21 cellular contexts compared by ENCODE assay signal in the genomic region with DNA sequence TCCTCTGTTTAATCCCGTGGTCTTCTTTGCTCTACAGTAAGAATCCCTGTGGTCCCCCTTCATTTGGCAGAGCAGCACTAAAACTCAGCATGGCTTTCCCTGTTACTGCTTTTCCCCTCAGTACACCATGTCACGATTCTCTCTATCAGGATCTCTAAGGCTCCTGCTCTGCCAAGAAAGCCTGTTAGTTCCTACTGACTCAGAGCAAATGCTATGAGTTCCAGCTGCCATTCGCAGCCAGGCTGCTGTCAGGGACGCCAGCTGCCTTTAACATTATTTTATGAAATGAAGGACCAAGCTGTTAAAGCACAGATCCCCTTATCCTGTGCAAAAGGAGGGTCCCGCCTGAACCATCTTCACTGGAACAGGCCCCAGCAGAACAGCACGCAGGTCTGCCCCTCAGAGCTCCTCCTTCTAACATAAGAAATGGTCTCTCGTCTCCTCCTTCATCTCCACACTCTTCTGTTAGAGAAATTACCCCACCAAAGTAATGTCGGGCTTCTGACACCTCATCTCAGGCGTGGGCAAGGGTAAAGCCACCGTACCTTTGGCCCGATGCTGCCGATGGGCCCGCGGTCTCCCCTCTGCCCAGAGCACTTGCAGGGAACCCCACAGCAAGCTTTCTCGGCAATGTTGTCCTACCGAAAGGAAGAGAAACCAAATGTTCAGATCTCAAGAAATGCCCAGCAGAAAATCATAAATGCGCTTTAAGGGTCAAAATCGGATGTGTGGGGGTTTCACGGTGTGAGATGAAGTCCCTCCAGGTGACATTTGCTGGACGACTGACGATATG. TPM values are rescaled to one million over a fixed set of nuclear protein-coding genes. Genes with fewer than 3 reads are reported as not detected.
DNase-seq lines count a peak whose midpoint lies in the region; ATAC-seq and TF ChIP-seq lines count a peak whose summit lies in the region.
"Had no signal": no experiment of that assay in that cellular context is flagged by ENCODE, and none has a peak within 500 bp of the region (broad histone marks: within the 10 kb centered on the region; RNA-seq: fewer than 3 reads in every experiment).

No MANE protein-coding gene starts in this region.

- H3K4me1 Mint-ChIP-seq in Calu3 (ENCODE audit: low read depth, unreplicated experiment) (no peaks in the 10 kb centered on the region), immature natural killer cell (no peaks in the 10 kb centered on the region)
- H3K4me1 Mint-ChIP-seq: CD8-positive, alpha-beta memory T cell; naive B cell had no signal

- H3F3A ChIP-seq in SK-N-SH (replicated peaks; ENCODE audit: insufficient read depth): no peaks in the 10 kb centered on the region

- no peak overlapping the region for H2AFZ ChIP-seq in SK-N-SH (ENCODE audit: low read depth)
- H2AFZ ChIP-seq in fibroblast of lung (ENCODE audit: low read length): no peak overlapping the region

- H3K36me3 Mint-ChIP-seq in Calu3 (ENCODE audit: insufficient read depth, unreplicated experiment) (no peaks in the 10 kb centered on the region), immature natural killer cell (no peaks in the 10 kb centered on the region)
- H3K36me3 Mint-ChIP-seq: CD8-positive, alpha-beta memory T cell; naive B cell; WTC11 had no signal

- H3K27ac Mint-ChIP-seq in Calu3 (ENCODE audit: unreplicated experiment) (no peak overlapping the region), immature natural killer cell (no peak overlapping the region)
- H3K27ac Mint-ChIP-seq: WTC11 had no signal

- POLR2A ChIA-PET in SK-N-SH (lab: Yijun Ruan, JAX): no interaction called here

- CTCF ChIA-PET in SK-N-SH (lab: Yijun Ruan, JAX): interaction anchor here (1.4 kb wide), 2 partner anchors 49 to 211 kb away, joined by 4 read pairs; no protein-coding TSS in a partner anchor
- CTCF ChIA-PET in Calu3 (lab: Charles Lee): no interaction called here

- intact Hi-C loops in uterus (cut with DNase I; ENCODE audit: low total_unique reads): no loop called here
- intact Hi-C loops in Calu3 (cut with micrococcal nuclease; ENCODE audit: unreplicated experiment): no loop called here

- peak; percentile 75 for ATAC-seq in SK-N-SH treated with all-trans-retinoic acid at 6 μM for 48 hours
- ATAC-seq: WTC11 had no signal

- peaks cover 0 to 14% of the 10 kb centered on the region in 2 experiments for H3K36me3 ChIP-seq in SK-N-SH (replicated peaks in 1 of 2; ENCODE audit: control insufficient read depth in 1 of 2, insufficient read depth in 2 of 2, low read length in 1 of 2)
- H3K36me3 ChIP-seq in fibroblast of lung (ENCODE audit: control insufficient read depth, insufficient read depth, low read length): peaks cover 71% of the 10 kb centered on the region
- peaks cover 100% of the 10 kb centered on the region for H3K36me3 ChIP-seq in muscle layer of colon (ENCODE audit: insufficient read depth, low read length)
- H3K36me3 ChIP-seq in uterus: no peaks in the 10 kb centered on the region

- BruUV-seq in Calu3 (replicated peaks; lab: Mats Ljungman, UMichigan): no TSS peak

- H3K4me2 ChIP-seq in SK-N-SH (no peak overlapping the region), fibroblast of lung (ENCODE audit: extremely low read depth, insufficient read depth, low read length) (no peak overlapping the region)

- H3K27ac ChIP-seq in SK-N-SH (ENCODE audit: low read depth in 2 of 2, low read length in 1 of 2) (no peak overlapping the region), fibroblast of lung (ENCODE audit: insufficient read depth, low read length) (peak overlapping the region; percentile 26), muscle layer of colon (ENCODE audit: low read depth, low read length) (peak overlapping the region; percentile 36), uterus (peak overlapping the region; percentile 63 to 83)
- H3K27ac ChIP-seq: 22Rv1, epithelial cell of prostate, psoas muscle had no signal

- H3K9me3 ChIP-seq in SK-N-SH (no peaks in the 10 kb centered on the region), fibroblast of lung (ENCODE audit: control insufficient read depth, insufficient read depth, low read depth, low read length) (no peaks in the 10 kb centered on the region), muscle layer of colon (ENCODE audit: low read length) (no peaks in the 10 kb centered on the region), uterus (no peaks in the 10 kb centered on the region)
- H3K9me3 ChIP-seq: Peyer's patch, psoas muscle had no signal

- DNase-seq in SK-N-SH (no peak), fibroblast of lung (ENCODE audit: low read depth in 2 of 2) (peak; percentile 55 to 80), uterus (no peak), Calu3 (no peak), immature natural killer cell (no peak), NCI-H524 (lab: John Stamatoyannopoulos, UW) (no peak)
- DNase-seq: anterior cingulate cortex; CD8-positive, alpha-beta memory T cell; MV-4-11; naive B cell; NCI-H2081; NCI-H774; Peyer's patch; psoas muscle; substantia nigra; SW 1271 had no signal

- H3K27me3 Mint-ChIP-seq in Calu3 (ENCODE audit: unreplicated experiment): peaks cover 94% of the 10 kb centered on the region
- peaks cover 1 to 12% (median 2%) of the 10 kb centered on the region in 3 donors for H3K27me3 Mint-ChIP-seq in immature natural killer cell (ENCODE audit: low read depth in 3 of 3)
- H3K27me3 Mint-ChIP-seq: CD8-positive, alpha-beta memory T cell had no signal

- TF ChIP-seq EP300 in SK-N-SH (IDR thresholded peaks at IDR 0.05; ENCODE audit: borderline replicate concordance in 1 of 2, low read depth in 1 of 2, low read length in 1 of 2): no peak

- TF ChIP-seq POLR2A in uterus (IDR thresholded peaks at IDR 0.05): no peak

- no peaks in the 10 kb centered on the region for H3K9me2 ChIP-seq in SK-N-SH

- H3K79me2 ChIP-seq in SK-N-SH (ENCODE audit: insufficient read depth): no peaks in the 10 kb centered on the region
- H3K79me2 ChIP-seq in fibroblast of lung (ENCODE audit: control insufficient read depth, insufficient read depth, low read length): peaks cover 35% of the 10 kb centered on the region

- TF ChIP-seq CTCF in SK-N-SH (IDR thresholded peaks at IDR 0.05) (no peak), fibroblast of lung (conservative IDR thresholded peaks at IDR 0.05 in 1 of 2, IDR thresholded peaks at IDR 0.05 in 1 of 2; ENCODE audit: low read depth in 1 of 2, low read length in 2 of 2) (no peak), uterus (IDR thresholded peaks at IDR 0.05) (no peak), Calu3 (IDR thresholded peaks at IDR 0.05; ENCODE audit: unreplicated experiment) (no peak)

- WGBS in SK-N-SH (ENCODE audit: low lambda C conversion rate): 90% methylated on average over 21 of the region's 21 CpGs

- no peaks in the 10 kb centered on the region; a peak in 1 of 4 replicates for H3K4me1 ChIP-seq in SK-N-SH (ENCODE audit: control insufficient read depth in 1 of 2, insufficient read depth in 2 of 2, low read depth in 1 of 2, low read length in 1 of 2)
- peaks cover 11% of the 10 kb centered on the region for H3K4me1 ChIP-seq in fibroblast of lung (ENCODE audit: control insufficient read depth, extremely low read depth, insufficient read depth, low read length)
- H3K4me1 ChIP-seq in muscle layer of colon (ENCODE audit: insufficient read depth, low read length): peaks cover 47% of the 10 kb centered on the region
- H3K4me1 ChIP-seq in uterus: no peaks in the 10 kb centered on the region
- H3K4me1 ChIP-seq: Peyer's patch, psoas muscle had no signal

- H3K27me3 ChIP-seq in SK-N-SH (ENCODE audit: insufficient read depth): no peaks in the 10 kb centered on the region
- no peaks in the 10 kb centered on the region for H3K27me3 ChIP-seq in fibroblast of lung (ENCODE audit: control insufficient read depth, insufficient read depth, low read length)
- H3K27me3 ChIP-seq in muscle layer of colon (ENCODE audit: control insufficient read depth in 1 of 2, insufficient read depth in 2 of 2, low read length in 2 of 2): no peaks in the 10 kb centered on the region
- no peaks in the 10 kb centered on the region for H3K27me3 ChIP-seq in uterus
- H3K27me3 ChIP-seq: Peyer's patch had no signal

- no peaks in the 10 kb centered on the region for H3K9me3 Mint-ChIP-seq in Calu3 (ENCODE audit: low read depth, unreplicated experiment)
- no peaks in the 10 kb centered on the region for H3K9me3 Mint-ChIP-seq in immature natural killer cell
- H3K9me3 Mint-ChIP-seq: CD8-positive, alpha-beta memory T cell; WTC11 had no signal

- no peak overlapping the region for H3K4me3 ChIP-seq in SK-N-SH (ENCODE audit: low read depth in 2 of 2, low read length in 1 of 2)
- H3K4me3 ChIP-seq in fibroblast of lung (replicated peaks in 1 of 4; ENCODE audit: control extremely low read depth in 1 of 4, insufficient read depth in 1 of 4, low read depth in 3 of 4, low read length in 4 of 4): no peak overlapping the region
- no peak overlapping the region for H3K4me3 ChIP-seq in muscle layer of colon (ENCODE audit: low read depth in 1 of 2, low read length in 2 of 2)
- H3K4me3 ChIP-seq in uterus: no peak overlapping the region
- H3K4me3 ChIP-seq: Peyer's patch, psoas muscle had no signal

- H4K20me1 ChIP-seq in SK-N-SH (ENCODE audit: insufficient read depth) (no peaks in the 10 kb centered on the region), fibroblast of lung (ENCODE audit: control insufficient read depth, extremely low read depth, insufficient read depth, low read length) (no peaks in the 10 kb centered on the region)

- H3K9ac ChIP-seq in SK-N-SH (no peak overlapping the region), fibroblast of lung (ENCODE audit: insufficient read depth, low read length) (no peak overlapping the region), muscle layer of colon (ENCODE audit: low read length) (no peak overlapping the region)

- no peak overlapping the region for H3K4me3 Mint-ChIP-seq in Calu3 (ENCODE audit: low read depth, unreplicated experiment)
- no peak overlapping the region for H3K4me3 Mint-ChIP-seq in immature natural killer cell
- H3K4me3 Mint-ChIP-seq: CD8-positive, alpha-beta memory T cell; naive B cell; WTC11 had no signal

- no peak for TF ChIP-seq RAD21 in SK-N-SH (IDR thresholded peaks at IDR 0.05; ENCODE audit: low read length)

TF ChIP-seq in SK-N-SH treated with all-trans-retinoic acid at 6 μM for 48 hours, 23 proteins besides CTCF, POLR2A, EP300 and RAD21 (continues in another document):
- TF ChIP-seq ESRRG (CRISPR knock-in tag; IDR thresholded peaks at IDR 0.05) (no peak), ZC3H10 (CRISPR knock-in tag; IDR thresholded peaks at IDR 0.05) (no peak), ZNF565 (CRISPR knock-in tag; conservative IDR thresholded peaks at IDR 0.05; ENCODE audit: low read depth) (no peak)

TF ChIP-seq in SK-N-SH, 30 proteins besides CTCF, POLR2A, EP300 and RAD21 (continues in another document):
- no peak for TF ChIP-seq RCOR1 (IDR thresholded peaks at IDR 0.05; ENCODE audit: low read length)
- no peak for TF ChIP-seq FOXJ3 (CRISPR knock-in tag; IDR thresholded peaks at IDR 0.05)

RNA-seq across cellular contexts. Expression of gene COL6A3, which starts 52.6 kb away (rescaled TPM):
- 10.7 and 18.5 TPM in 2 replicates for polyA plus RNA-seq in SK-N-SH (2012; rRNA removed)
- 9.2 and 11.4 TPM in 2 replicates for polyA plus RNA-seq in SK-N-SH (2012; cell fraction: cytosol; rRNA removed)
- polyA plus RNA-seq in SK-N-SH (2012; cell fraction: nucleus; rRNA removed): 16.1 and 17.7 TPM in 2 replicates
- 1,525 and 1,534 TPM in 2 replicates for total RNA-seq in fibroblast of lung
- 286 and 316 TPM in 2 replicates for polyA plus RNA-seq in fibroblast of lung
- 564 and 770 TPM in 2 replicates for polyA plus RNA-seq in fibroblast of lung (2012)
- 1,049 and 1,080 TPM in 2 replicates for polyA minus RNA-seq in fibroblast of lung (ENCODE audit: low replicate concordance)
- total RNA-seq in uterus: 1,000 to 10,000 TPM in 1 of 4 donors, 100 to 1,000 TPM in 3; 164 to 1,719 (median 447) TPM
- total RNA-seq in Calu3 (2022): 0.07 TPM in 1 of 2 replicates, not detected in the other
- under 1 TPM in 1 of 3 donors, not detected in 2; 0.04 TPM for polyA plus RNA-seq in immature natural killer cell

Comparison
In these comparisons a context has a peak if more than half of its experiments do, and no peak if none do; other contexts are left out.
1. DNase-seq: peak in fibroblast of lung (2 of 2); none in SK-N-SH (single experiment), uterus (0 of 2), Calu3 (single experiment), immature natural killer cell (0 of 3) and NCI-H524 (0 of 2).
2. H3K27ac ChIP-seq: peak in fibroblast of lung (single experiment), muscle layer of colon (single experiment) and uterus (2 of 2); none in SK-N-SH (0 of 2).
3. RNA of gene COL6A3, which starts 52.6 kb away (total RNA-seq): 1,525 to 1,534 TPM in fibroblast of lung and 164 to 1,719 TPM in uterus; 0.07 TPM in Calu3; every median in the first group is over 100 times any median in the second.